9 cellular contexts compared by ENCODE assay signal in genomic region chr12:109270494-109270893, GRCh38. TPM values are rescaled to one million over a fixed set of nuclear protein-coding genes. Genes with fewer than 3 reads are reported as not detected.
"Had no signal": no experiment of that assay in that cellular context is flagged by ENCODE, and none has a peak within 500 bp of the region (broad histone marks: within the 10 kb centered on the region; RNA-seq: fewer than 3 reads in every experiment).

No MANE protein-coding gene starts in this region.

- H3K4me3 ChIP-seq: GM23248, GM23338, HAP-1 had no signal

- H3K4me1 ChIP-seq: HAP-1 had no signal

- DNase-seq: GM23248, GOT3, H7, H9, HCEC 1CT, HFFc6 had no signal

- H3K9me3 ChIP-seq: HAP-1 had no signal

- H3K4me2 ChIP-seq: GM23338 had no signal

- H2AFZ ChIP-seq: GM23248, GM23338 had no signal

- H3K27ac ChIP-seq: GM23248 had no signal

- H3K36me3 ChIP-seq: HAP-1 had no signal

RNA-seq across cellular contexts. Expression of gene FOXN4, which starts 38.6 kb away (rescaled TPM):
- total RNA-seq: GM23248, H4, HFFc6 had no signal
